8 cellular contexts compared by ENCODE assay signal in the genomic region with DNA sequence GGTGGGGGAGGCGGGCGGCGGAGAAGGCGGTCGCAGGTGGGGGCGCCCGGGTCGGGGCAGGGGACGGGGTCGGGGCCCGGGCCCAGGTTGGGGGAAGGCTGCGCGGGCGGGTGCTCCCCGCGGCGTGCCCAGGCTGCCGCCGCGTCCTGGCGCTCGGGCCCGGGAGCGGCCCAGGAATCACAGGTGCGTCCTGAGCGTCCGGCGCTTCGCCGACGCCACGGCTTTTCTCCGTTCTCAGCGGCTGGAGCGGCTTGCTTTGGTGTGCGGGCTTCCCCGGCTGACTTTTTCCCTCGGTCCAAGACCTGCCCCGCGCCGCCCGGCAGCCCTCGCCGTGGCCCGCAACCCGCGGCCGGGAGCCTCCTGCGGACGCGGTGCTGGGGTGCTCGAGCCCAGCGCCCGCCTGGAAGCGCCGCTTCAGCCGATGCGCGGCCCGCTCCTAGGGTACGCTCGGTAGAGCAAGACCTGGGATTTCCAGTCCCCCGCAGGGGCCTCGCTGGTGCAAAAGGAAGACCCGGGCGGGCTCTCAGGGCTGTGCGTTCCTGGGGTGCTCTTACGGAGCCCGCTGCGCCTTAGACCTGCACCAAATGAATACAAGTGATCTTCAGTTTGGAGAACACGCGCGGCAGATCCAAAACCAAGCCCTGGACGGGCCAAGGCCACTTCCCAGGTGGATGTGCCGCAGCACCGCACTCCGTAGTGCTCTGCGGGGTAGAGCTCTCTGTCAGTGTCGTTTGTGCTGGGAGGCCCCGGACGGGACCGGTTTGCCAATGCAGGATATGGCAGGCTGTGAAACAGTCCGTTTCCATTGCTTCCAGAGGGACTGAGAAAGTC. TPM values are rescaled to one million over a fixed set of nuclear protein-coding genes. Genes with fewer than 3 reads are reported as not detected.
A peak's percentile ranks its signal among the peaks of the same experiment; 100 is the strongest.
DNase-seq lines count a peak whose midpoint lies in the region; ATAC-seq lines count a peak whose summit lies in the region.

No MANE protein-coding gene starts in this region.

- peak; percentile 23 for DNase-seq in ACHN
- peak in 1 of 2 experiments; percentile 18 for DNase-seq in SJCRH30
- DNase-seq in central memory CD8-positive, alpha-beta T cell (ENCODE audit: low spot score in 2 of 2), result no peak
- peak in 1 of 2 donors; percentile 55 for DNase-seq in left colon
- DNase-seq in stimulated activated CD8-positive, alpha-beta memory T cell treated with anti-CD3 and anti-CD28 coated beads, Interleukin-4, amount 100 ng/mL, for 48 hours, result peak; percentile 44
- no peak for DNase-seq in NCI-H2196 (lab: John Stamatoyannopoulos, UW; ENCODE audit: unreplicated experiment)

- intact Hi-C loops in left colon (cut with DNase I, micrococcal nuclease), result no loop called here

- H3K9me3 Mint-ChIP-seq in central memory CD8-positive, alpha-beta T cell, result no peaks in the 10 kb centered on the region

- peak overlapping the region; percentile 83 for H3K4me3 Mint-ChIP-seq in central memory CD8-positive, alpha-beta T cell

- H3K27ac Mint-ChIP-seq in central memory CD8-positive, alpha-beta T cell (ENCODE audit: low read depth), result peak overlapping the region; percentile 38

- H3K9me3 ChIP-seq in SJCRH30 (replicated peaks), result no peaks in the 10 kb centered on the region

- H3K4me3 ChIP-seq in SJCRH30, result peak overlapping the region; percentile 69

- no peak overlapping the region for H3K27ac ChIP-seq in SJCRH30

- ATAC-seq in GM18517 (IDR thresholded peaks at IDR 0.05; ENCODE audit: unreplicated experiment) (peak; percentile 35), HG03045 (IDR thresholded peaks at IDR 0.05; ENCODE audit: unreplicated experiment) (peak; percentile 42), left colon (peak; percentile 31)
- ATAC-seq in central memory CD8-positive, alpha-beta T cell (replicated peaks; ENCODE audit: extremely low read depth, poor library complexity, severe bottlenecking), result peak; percentile 25

- H3K36me3 ChIP-seq in SJCRH30, result no peaks in the 10 kb centered on the region

- in situ Hi-C loops in ACHN (cut with HindIII; ENCODE audit: low pct_ligation_motif_present, low pct_unique_long_range_greater_than_20kb, low sequenced_read_pairs), result no loop called here

- no peaks in the 10 kb centered on the region for H3K4me1 ChIP-seq in SJCRH30

- H3K27me3 Mint-ChIP-seq in central memory CD8-positive, alpha-beta T cell, result no peaks in the 10 kb centered on the region

- H3K36me3 Mint-ChIP-seq in central memory CD8-positive, alpha-beta T cell (ENCODE audit: insufficient read depth), result peaks cover 8% of the 10 kb centered on the region

- peaks cover 23% of the 10 kb centered on the region for H3K4me1 Mint-ChIP-seq in central memory CD8-positive, alpha-beta T cell

- no peaks in the 10 kb centered on the region for H3K27me3 ChIP-seq in SJCRH30

RNA-seq across cellular contexts. Expression of a gene that starts 0.6 kb away (rescaled TPM):
- 10.9 and 14.5 TPM in 2 replicates for total RNA-seq in SJCRH30 (2014; rRNA removed; shearing (Covaris generic))
- 10 to 100 TPM; 17.5 to 19.1 TPM for total RNA-seq in left colon

RNA-seq across cellular contexts. Expression of a gene that starts 51.4 kb away (rescaled TPM):
- 108 and 110 TPM in 2 replicates for total RNA-seq in SJCRH30 (2014; rRNA removed; shearing (Covaris generic))
- 10 to 100 TPM; 78.8 to 82.7 TPM for total RNA-seq in left colon

Comparison
In these comparisons a context has a peak if more than half of its experiments do, and no peak if none do; other contexts are left out.
1. DNase-seq: peak in ACHN (single experiment) and stimulated activated CD8-positive, alpha-beta memory T cell treated with anti-CD3 and anti-CD28 coated beads, Interleukin-4, amount 100 ng/mL, for 48 hours (single experiment); none in central memory CD8-positive, alpha-beta T cell (0 of 2) and NCI-H2196 (single experiment).
2. Peak in every context shown above with its lines, with median percentiles within 50 percentile points of each other: ATAC-seq.